ENCODE assay signal across 12 cellular contexts in the genomic region with DNA sequence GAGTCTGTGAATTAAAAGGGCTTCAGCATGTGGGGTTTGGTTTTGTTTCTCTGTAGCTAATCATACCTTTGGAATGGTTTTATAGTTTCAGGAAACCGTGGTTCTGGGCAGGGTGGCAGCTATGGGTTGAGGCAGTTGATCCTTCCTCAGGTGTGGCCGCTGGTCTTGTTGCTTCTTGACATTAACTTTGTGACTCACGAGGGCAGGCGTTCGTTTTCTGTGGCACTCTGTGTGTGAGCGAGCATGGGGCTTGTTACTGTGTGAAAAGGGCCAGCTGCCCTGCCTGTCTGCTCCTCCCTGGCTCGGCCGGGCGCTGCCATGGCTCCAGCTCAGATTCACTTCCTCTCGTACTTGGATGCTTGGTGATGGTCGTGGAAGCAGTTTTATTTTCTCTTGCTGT. TPM values are rescaled to one million over a fixed set of nuclear protein-coding genes. Genes with fewer than 3 reads are reported as not detected.
A peak's percentile ranks its signal among the peaks of the same experiment; 100 is the strongest.
DNase-seq lines count a peak whose midpoint lies in the region; ATAC-seq and TF ChIP-seq lines count a peak whose summit lies in the region.
"Had no signal": no experiment of that assay in that cellular context is flagged by ENCODE, and none has a peak within 500 bp of the region (broad histone marks: within the 10 kb centered on the region; RNA-seq: fewer than 3 reads in every experiment).

No MANE protein-coding gene starts in this region.

- H3K36me3 Mint-ChIP-seq in T-cell, result peaks cover 8% of the 10 kb centered on the region

- POLR2A ChIA-PET in T-cell (lab: Charles Lee), result no interaction called here

- peak overlapping the region in 1 of 3 donors; percentile 8 for H3K4me3 Mint-ChIP-seq in T-cell

- CTCF ChIA-PET in T-cell (lab: Charles Lee), result interaction anchor here (0.6 to 0.9 kb wide), 4 partner anchors 9 to 364 kb away, joined by 3 to 6 read pairs (median 4); no protein-coding TSS in a partner anchor

- TF ChIP-seq CTCF in foreskin keratinocyte (conservative IDR thresholded peaks at IDR 0.05) (no peak), sigmoid colon (IDR thresholded peaks at IDR 0.05) (no peak)

- no peak for TF ChIP-seq EP300 in sigmoid colon (IDR thresholded peaks at IDR 0.05)

- H3K4me1 ChIP-seq in foreskin keratinocyte, result peaks cover 21% of the 10 kb centered on the region
- H3K4me1 ChIP-seq in sigmoid colon, result peaks cover 0 to 25% (median 5%) of the 10 kb centered on the region in 4 donors
- H3K4me1 ChIP-seq: parathyroid adenoma had no signal

- H3K27ac Mint-ChIP-seq in T-cell, result peak overlapping the region; percentile 28 to 78

- intact Hi-C loops in sigmoid colon (cut with DNase I), result no loop called here

- no peaks in the 10 kb centered on the region for H3K9me3 ChIP-seq in sigmoid colon
- H3K9me3 ChIP-seq: tibial artery had no signal

- H3K27me3 Mint-ChIP-seq in T-cell, result no peaks in the 10 kb centered on the region

- 11 to 41% methylated on average over 11 of the region's 11 CpGs for WGBS in sigmoid colon, 2 donors

- ATAC-seq in T-cell (replicated peaks in 1 of 4) (no peak), foreskin keratinocyte (peak; percentile 91), HG02610 (IDR thresholded peaks at IDR 0.05; ENCODE audit: unreplicated experiment) (no peak)

- peaks cover 0 to 2% (median 2%) of the 10 kb centered on the region in 3 donors for H3K9me3 Mint-ChIP-seq in T-cell

- TF ChIP-seq POLR2A in sigmoid colon (IDR thresholded peaks at IDR 0.05), result no peak

- no peaks in the 10 kb centered on the region for H3K36me3 ChIP-seq in sigmoid colon
- H3K36me3 ChIP-seq: tibial artery had no signal

- H3K4me3 ChIP-seq in skin epidermis, result no peak overlapping the region
- no peak overlapping the region for H3K4me3 ChIP-seq in sigmoid colon
- H3K4me3 ChIP-seq: tibial artery had no signal

- DNase-seq in SIG-M5 treated with dmso at 0.1 percent for 504 hours (lab: John Stamatoyannopoulos, UW; ENCODE audit: unreplicated experiment), result peak; percentile 48
- no peak for DNase-seq in SIG-M5 (lab: John Stamatoyannopoulos, UW)
- no peak for DNase-seq in T-cell
- peak; percentile 95 to 97 for DNase-seq in foreskin keratinocyte
- no peak for DNase-seq in cortex of kidney (lab: John Stamatoyannopoulos, UW)
- no peak for DNase-seq in sigmoid colon
- DNase-seq: effector CD4-positive, alpha-beta T cell; KBM-7; tibial artery had no signal

- peak overlapping the region; percentile 72 for H3K27ac ChIP-seq in foreskin keratinocyte
- H3K27ac ChIP-seq in skin epidermis, result peak overlapping the region in 15 of 21 experiments; percentile 5 to 68 (median 30)
- no peak overlapping the region for H3K27ac ChIP-seq in sigmoid colon
- H3K27ac ChIP-seq: parathyroid adenoma, tibial artery had no signal

- peaks cover 31 to 54% (median 52%) of the 10 kb centered on the region in 3 donors for H3K4me1 Mint-ChIP-seq in T-cell

- H3K27me3 ChIP-seq in foreskin keratinocyte, result no peaks in the 10 kb centered on the region
- H3K27me3 ChIP-seq in sigmoid colon, result no peaks in the 10 kb centered on the region
- H3K27me3 ChIP-seq: tibial artery had no signal

RNA-seq across cellular contexts. Expression of a gene that starts 16.2 kb away (rescaled TPM):
- total RNA-seq in T-cell (10 to 100 TPM; 35.4 to 63.7 (median 54.9) TPM), foreskin keratinocyte (71.1 and 74.0 TPM in 2 replicates), sigmoid colon (10 to 100 TPM; 25.0 to 36.4 (median 31.2) TPM)
- polyA plus RNA-seq in foreskin keratinocyte (35.8 and 37.0 TPM in 2 replicates), sigmoid colon (10 to 100 TPM; 21.6 to 62.8 (median 41.6) TPM)

RNA-seq across cellular contexts. Expression of a gene that starts 45.0 kb away (rescaled TPM):
- total RNA-seq in T-cell (10 to 100 TPM; 40.6 to 72.3 (median 67.0) TPM), foreskin keratinocyte (24.9 and 28.2 TPM in 2 replicates), sigmoid colon (10 to 100 TPM; 21.1 to 36.3 (median 24.9) TPM)
- polyA plus RNA-seq in foreskin keratinocyte (30.2 and 30.5 TPM in 2 replicates), sigmoid colon (10 to 100 TPM; 22.8 to 45.6 (median 26.1) TPM)

RNA-seq across cellular contexts. Expression of a gene that starts 46.1 kb away (rescaled TPM):
- 10 to 100 TPM; 27.8 to 44.1 (median 39.3) TPM for total RNA-seq in T-cell
- 137 and 144 TPM in 2 replicates for total RNA-seq in foreskin keratinocyte
- 128 and 133 TPM in 2 replicates for polyA plus RNA-seq in foreskin keratinocyte
- 100 to 1,000 TPM in 3 of 4 donors, 10 to 100 TPM in 1; 84.7 to 109 (median 104) TPM for total RNA-seq in sigmoid colon
- 10 to 100 TPM; 71.7 to 84.2 (median 74.5) TPM for polyA plus RNA-seq in sigmoid colon

RNA-seq across cellular contexts. Expression of a gene that starts 49.9 kb away (rescaled TPM):
- total RNA-seq in T-cell (not detected), foreskin keratinocyte (not detected in 2 replicates), sigmoid colon (not detected)
- polyA plus RNA-seq in foreskin keratinocyte (not detected in 2 replicates), sigmoid colon (under 1 TPM in 1 of 3 donors, not detected in 2; 0.44 TPM)

RNA-seq across cellular contexts. Expression of a gene that starts 58.6 kb away (rescaled TPM):
- 10 to 100 TPM; 22.7 to 26.3 (median 25.1) TPM for total RNA-seq in T-cell
- 13.3 and 14.5 TPM in 2 replicates for total RNA-seq in foreskin keratinocyte
- 6.5 and 6.8 TPM in 2 replicates for polyA plus RNA-seq in foreskin keratinocyte
- total RNA-seq in sigmoid colon, result 10 to 100 TPM in 2 of 4 donors, 1 to 10 TPM in 2; 5.1 to 10.8 (median 9.0) TPM
- polyA plus RNA-seq in sigmoid colon, result 1 to 10 TPM in 2 of 3 donors, under 1 TPM in 1; 0.23 to 5.5 (median 1.2) TPM

Comparison
In these comparisons a context has a peak if more than half of its experiments do, and no peak if none do; other contexts are left out.
1. DNase-seq: peak in SIG-M5 treated with dmso at 0.1 percent for 504 hours (single experiment) and foreskin keratinocyte (2 of 2); none in SIG-M5 (single experiment), T-cell (0 of 34), cortex of kidney (single experiment) and sigmoid colon (single experiment).
2. H3K27ac ChIP-seq: peak in foreskin keratinocyte (single experiment) and skin epidermis (15 of 21); none in sigmoid colon (0 of 4).